ENCODE assay signal across 1 cellular context in genomic region chr2:200851398-200852248, GRCh38.
TF ChIP-seq lines count a peak whose summit lies in the region.

No MANE protein-coding gene starts in this region.

TF ChIP-seq in HepG2, 621 proteins besides CTCF, POLR2A, EP300 and RAD21 (continued from another document):
- TF ChIP-seq TSC22D2 (CRISPR knock-in tag; IDR thresholded peaks at IDR 0.05; ENCODE audit: borderline replicate concordance) (no peak), THAP11 (CRISPR knock-in tag; IDR thresholded peaks at IDR 0.05) (0 out of 2 replicates have a peak, but pooled peaks have one; percentile 4), SATB2 (CRISPR knock-in tag; IDR thresholded peaks at IDR 0.05) (no peak), CENPX (CRISPR knock-in tag; IDR thresholded peaks at IDR 0.05) (no peak), ZBTB2 (CRISPR knock-in tag; IDR thresholded peaks at IDR 0.05; ENCODE audit: low read depth) (no peak), HMGXB4 (CRISPR knock-in tag; IDR thresholded peaks at IDR 0.05; ENCODE audit: borderline replicate concordance in 1 of 2, low read depth in 1 of 2) (no peak), SSRP1 (CRISPR knock-in tag; IDR thresholded peaks at IDR 0.05) (no peak; the same call in 1 of the 2 replicates), ARNTL (CRISPR knock-in tag; IDR thresholded peaks at IDR 0.05) (no peak), ZNF891 (CRISPR knock-in tag; IDR thresholded peaks at IDR 0.05) (no peak), ZNF234 (CRISPR knock-in tag; conservative IDR thresholded peaks at IDR 0.05) (no peak), ZNF275 (CRISPR knock-in tag; IDR thresholded peaks at IDR 0.05; ENCODE audit: borderline replicate concordance) (no peak), CBX2 (IDR thresholded peaks at IDR 0.05; ENCODE audit: low read depth, low read length) (no peak), CBX2 (CRISPR knock-in tag; IDR thresholded peaks at IDR 0.05; ENCODE audit: low read depth) (no peak), ZNF687 (CRISPR knock-in tag; IDR thresholded peaks at IDR 0.05) (no peak), NFATC3 (CRISPR knock-in tag; IDR thresholded peaks at IDR 0.05) (no peak), PHF5A (CRISPR knock-in tag; IDR thresholded peaks at IDR 0.05; ENCODE audit: low read depth, unreplicated experiment) (peak; percentile 52), POLR2G (IDR thresholded peaks at IDR 0.05; ENCODE audit: low read depth, low read length) (peak; percentile 42), NFIC (IDR thresholded peaks at IDR 0.05; ENCODE audit: low read length) (0 out of 2 replicates have a peak, but pooled peaks have one; percentile 10), ZFYVE20 (CRISPR knock-in tag; IDR thresholded peaks at IDR 0.05; ENCODE audit: borderline replicate concordance, low read depth) (no peak), ARNT2 (CRISPR knock-in tag; IDR thresholded peaks at IDR 0.05; ENCODE audit: low read depth) (peak; percentile 47; the same call in 1 of the 2 replicates), MLX (CRISPR knock-in tag; IDR thresholded peaks at IDR 0.05) (no peak), SPEN (CRISPR knock-in tag; IDR thresholded peaks at IDR 0.05; ENCODE audit: low read depth) (no peak), BCL3 (CRISPR knock-in tag; IDR thresholded peaks at IDR 0.05) (no peak), MEF2D (CRISPR knock-in tag; IDR thresholded peaks at IDR 0.05) (0 out of 2 replicates have a peak, but pooled peaks have one; percentile 34), ATF2 (CRISPR knock-in tag; IDR thresholded peaks at IDR 0.05) (no peak), TP53 (CRISPR knock-in tag; conservative IDR thresholded peaks at IDR 0.05) (no peak), ZNF761 (CRISPR knock-in tag; conservative IDR thresholded peaks at IDR 0.05) (no peak), MED8 (CRISPR knock-in tag; IDR thresholded peaks at IDR 0.05; ENCODE audit: insufficient replicate concordance) (no peak), NCOA1 (CRISPR knock-in tag; IDR thresholded peaks at IDR 0.05) (no peak)
